In the genomic region with DNA sequence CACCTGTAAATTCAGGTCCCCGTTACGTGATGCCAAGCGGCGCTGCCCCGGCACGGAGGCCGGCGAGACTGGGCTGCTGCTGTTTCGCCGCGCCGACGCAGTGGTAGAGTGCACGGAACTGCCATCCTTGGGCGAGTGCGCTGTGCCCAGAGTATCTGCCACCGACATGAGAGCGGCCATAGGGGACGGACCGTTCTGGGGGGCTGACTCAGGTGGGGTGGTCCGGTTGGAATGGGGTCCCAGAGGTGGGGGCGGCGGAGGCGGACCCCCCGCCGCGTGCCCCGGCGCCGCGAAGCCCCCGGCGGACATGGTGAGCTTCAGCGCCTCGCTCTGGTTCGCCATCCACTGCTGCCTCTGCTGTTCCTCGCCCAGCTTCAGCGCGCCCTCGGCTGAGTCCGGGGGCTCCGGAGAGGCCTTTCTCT, we compare ENCODE assay signal across 1 cellular context.
TF ChIP-seq lines count a peak whose summit lies in the region.

No MANE protein-coding gene starts in this region.

TF ChIP-seq in H1, 55 proteins besides CTCF, POLR2A, EP300 and RAD21 (continued from another document):
- TF ChIP-seq SIN3A (conservative IDR thresholded peaks at IDR 0.05 in 1 of 2, IDR thresholded peaks at IDR 0.05 in 1 of 2; ENCODE audit: low read depth in 1 of 2, low read length in 2 of 2) (0 out of 4 replicates have a peak, but pooled peaks of 1 of the 2 experiments have one; percentile 32), RBBP5 (IDR thresholded peaks at IDR 0.05; ENCODE audit: borderline replicate concordance, low read depth, low read length) (0 out of 2 replicates have a peak, but pooled peaks have one; percentile 28), CTBP2 (IDR thresholded peaks at IDR 0.05; ENCODE audit: borderline replicate concordance, insufficient read depth, insufficient read length, low read length) (peak; percentile 59), ASH2L (IDR thresholded peaks at IDR 0.05; ENCODE audit: low read length) (peak; percentile 77), USF2 (IDR thresholded peaks at IDR 0.05; ENCODE audit: low read length) (no peak), MAX (IDR thresholded peaks at IDR 0.05) (0 out of 2 replicates have a peak, but pooled peaks have one; percentile 6), EZH2 (IDR thresholded peaks at IDR 0.05; ENCODE audit: low read depth, low read length, severe bottlenecking) (peak; percentile 27), SP2 (IDR thresholded peaks at IDR 0.05; ENCODE audit: low read length) (no peak)
